ENCODE assay signal across 23 cellular contexts in the genomic region with DNA sequence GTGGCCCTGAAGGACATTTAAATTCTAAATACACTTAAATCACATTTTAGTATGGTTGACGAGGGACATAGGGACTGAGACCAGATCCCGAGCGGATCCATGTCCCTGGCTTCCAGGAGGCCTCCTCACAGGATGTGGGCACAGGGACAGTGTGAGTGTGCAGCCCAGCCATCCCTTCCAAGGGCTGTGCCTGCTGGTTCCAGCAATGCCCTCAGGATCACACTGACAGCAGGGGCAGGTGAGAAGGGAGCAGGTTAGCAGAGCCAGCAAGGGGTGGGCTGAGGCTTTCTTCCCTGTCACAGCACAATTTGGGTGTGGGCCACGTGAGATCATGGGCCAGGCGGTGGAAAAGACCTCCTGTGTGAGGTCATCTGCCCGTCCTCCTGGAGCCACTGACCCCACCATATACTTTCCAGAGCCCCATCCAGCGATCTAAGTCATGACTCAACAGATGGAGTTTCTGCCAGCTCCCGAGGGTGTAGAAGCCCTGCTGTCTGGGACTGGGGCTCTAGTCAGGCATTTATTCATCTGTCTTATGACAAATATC. TPM values are rescaled to one million over a fixed set of nuclear protein-coding genes. Genes with fewer than 3 reads are reported as not detected.
DNase-seq lines count a peak whose midpoint lies in the region; ATAC-seq and TF ChIP-seq lines count a peak whose summit lies in the region.
"Had no signal": no experiment of that assay in that cellular context is flagged by ENCODE, and none has a peak within 500 bp of the region (broad histone marks: within the 10 kb centered on the region; RNA-seq: fewer than 3 reads in every experiment).

No MANE protein-coding gene starts in this region.

- H3K4me3 ChIP-seq in fibroblast of pulmonary artery (replicated peaks; ENCODE audit: low read depth, low read length) (no peak overlapping the region), sigmoid colon (no peak overlapping the region)
- H3K4me3 ChIP-seq: A549, SJSA1, uterus had no signal

- H3K36me3 ChIP-seq in sigmoid colon = peaks cover 0 to 17% (median 5%) of the 10 kb centered on the region in 4 donors
- H3K36me3 ChIP-seq: uterus had no signal

- H3K4me1 ChIP-seq in sigmoid colon = peaks cover 0 to 42% (median 29%) of the 10 kb centered on the region in 4 donors
- H3K4me1 ChIP-seq: A549 had no signal

- H3K36me3 Mint-ChIP-seq in activated CD8-positive, alpha-beta memory T cell treated with anti-CD3 and anti-CD28 coated beads, Interleukin-2, amount 10 ng/mL, durations not matched to agents 7 days and 5 days = peaks cover 20% of the 10 kb centered on the region

- peak; percentile 34 for DNase-seq in activated CD8-positive, alpha-beta memory T cell treated with anti-CD3 and anti-CD28 coated beads, Interleukin-2, amount 50 U/mL, for 48 hours
- no peak for DNase-seq in activated CD8-positive, alpha-beta memory T cell treated with anti-CD3 and anti-CD28 coated beads, Interleukin-2, amount 10 ng/mL, durations not matched to agents 7 days and 5 days
- DNase-seq in RPMI7951 (ENCODE audit: low read depth) = peak; percentile 91
- DNase-seq in fibroblast of pulmonary artery (ENCODE audit: low read depth) = peak; percentile 35
- peak; percentile 59 for DNase-seq in sigmoid colon
- DNase-seq in activated CD4-positive, CD25-positive, alpha-beta regulatory T cell treated with anti-CD3 and anti-CD28 coated beads, Interleukin-2, amount 50 U/mL, for 72 hours = no peak
- DNase-seq in NCI-H2029 (lab: John Stamatoyannopoulos, UW) = no peak
- no peak for DNase-seq in SKM-1 treated with dmso at 0.1 percent for 144 hours (lab: John Stamatoyannopoulos, UW; ENCODE audit: unreplicated experiment)
- DNase-seq: activated CD4-positive, alpha-beta T cell treated with anti-CD3 and anti-CD28 coated beads, Interleukin-2, amount 10 ng/mL, durations not matched to agents 7 days and 5 days; activated T-cell treated with anti-CD3 and anti-CD28 coated beads, Interleukin-2, amount 50 U/mL, for 4 hours; left ventricle myocardium superior; naive B cell; NCI-H146; NCI-H510A; stimulated activated naive CD8-positive, alpha-beta T cell treated with anti-CD3 and anti-CD28 coated beads, Interleukin-15, Interleukin-2, amounts not matched to agents 100 U/mL and 50 U/mL, for 24 hours had no signal

- 93% methylated on average over 8 of the region's 8 CpGs for WGBS in sigmoid colon, 2 donors

- H3K9me3 ChIP-seq in sigmoid colon = no peaks in the 10 kb centered on the region
- H3K9me3 ChIP-seq: A549, SJSA1, uterus had no signal

- H3K27me3 ChIP-seq in sigmoid colon = no peaks in the 10 kb centered on the region
- H3K27me3 ChIP-seq: SJSA1, uterus had no signal

- H3K4me1 Mint-ChIP-seq in activated CD8-positive, alpha-beta memory T cell treated with anti-CD3 and anti-CD28 coated beads, Interleukin-2, amount 10 ng/mL, durations not matched to agents 7 days and 5 days = peaks cover 33% of the 10 kb centered on the region
- H3K4me1 Mint-ChIP-seq: naive B cell had no signal

- TF ChIP-seq POLR2A in sigmoid colon (IDR thresholded peaks at IDR 0.05) = no peak

- peak overlapping the region in 1 of 4 donors; percentile 22 for H3K27ac ChIP-seq in sigmoid colon
- H3K27ac ChIP-seq: A549, SJSA1, uterus had no signal

- no peak overlapping the region for H3K27ac Mint-ChIP-seq in activated CD8-positive, alpha-beta memory T cell treated with anti-CD3 and anti-CD28 coated beads, Interleukin-2, amount 10 ng/mL, durations not matched to agents 7 days and 5 days
- H3K27ac Mint-ChIP-seq: activated CD4-positive, alpha-beta T cell treated with anti-CD3 and anti-CD28 coated beads, Interleukin-2, amount 10 ng/mL, durations not matched to agents 7 days and 5 days; CD4-positive, alpha-beta T cell; naive B cell had no signal

- ATAC-seq in activated CD8-positive, alpha-beta memory T cell treated with anti-CD3 and anti-CD28 coated beads, Interleukin-2, amount 10 ng/mL, durations not matched to agents 7 days and 5 days = no peak
- ATAC-seq: A549; activated T-cell treated with anti-CD3 and anti-CD28 coated beads, Interleukin-2, amount 50 U/mL, for 4 hours; left ventricle myocardium superior; stimulated activated naive CD8-positive, alpha-beta T cell treated with anti-CD3 and anti-CD28 coated beads, Interleukin-15, Interleukin-2, amounts not matched to agents 100 U/mL and 50 U/mL, for 24 hours had no signal

- TF ChIP-seq EP300 in sigmoid colon (IDR thresholded peaks at IDR 0.05) = no peak

- intact Hi-C loops in sigmoid colon (cut with DNase I) = no loop called here

- TF ChIP-seq CTCF in fibroblast of pulmonary artery (IDR thresholded peaks at IDR 0.05; ENCODE audit: low read length, missing control alignments) = no peak
- no peak for TF ChIP-seq CTCF in sigmoid colon (IDR thresholded peaks at IDR 0.05)

- no peaks in the 10 kb centered on the region for H3K27me3 Mint-ChIP-seq in activated CD8-positive, alpha-beta memory T cell treated with anti-CD3 and anti-CD28 coated beads, Interleukin-2, amount 10 ng/mL, durations not matched to agents 7 days and 5 days
- H3K27me3 Mint-ChIP-seq: activated CD4-positive, alpha-beta T cell treated with anti-CD3 and anti-CD28 coated beads, Interleukin-2, amount 10 ng/mL, durations not matched to agents 7 days and 5 days; CD4-positive, alpha-beta T cell; central memory CD8-positive, alpha-beta T cell; naive B cell had no signal

- H3K4me3 Mint-ChIP-seq in activated CD8-positive, alpha-beta memory T cell treated with anti-CD3 and anti-CD28 coated beads, Interleukin-2, amount 10 ng/mL, durations not matched to agents 7 days and 5 days = no peak overlapping the region
- H3K4me3 Mint-ChIP-seq: activated CD4-positive, alpha-beta T cell treated with anti-CD3 and anti-CD28 coated beads, Interleukin-2, amount 10 ng/mL, durations not matched to agents 7 days and 5 days; activated T-cell treated with anti-CD3 and anti-CD28 coated beads, Interleukin-2, amount 50 U/mL, for 4 hours; CD4-positive, alpha-beta T cell; central memory CD8-positive, alpha-beta T cell had no signal

- CTCF ChIA-PET in activated CD8-positive, alpha-beta memory T cell treated with anti-CD3 and anti-CD28 coated beads, Interleukin-2, amount 10 ng/mL, durations not matched to agents 7 days and 5 days (lab: Charles Lee) = interaction anchor here (1.6 kb wide), 1 partner anchor 13 kb away, joined by 6 read pairs; no protein-coding TSS in a partner anchor

- H3K9me3 Mint-ChIP-seq in activated CD8-positive, alpha-beta memory T cell treated with anti-CD3 and anti-CD28 coated beads, Interleukin-2, amount 10 ng/mL, durations not matched to agents 7 days and 5 days (ENCODE audit: low read depth) = no peaks in the 10 kb centered on the region
- H3K9me3 Mint-ChIP-seq: activated CD4-positive, alpha-beta T cell treated with anti-CD3 and anti-CD28 coated beads, Interleukin-2, amount 10 ng/mL, durations not matched to agents 7 days and 5 days; activated T-cell treated with anti-CD3 and anti-CD28 coated beads, Interleukin-2, amount 50 U/mL, for 4 hours; CD4-positive, alpha-beta T cell; central memory CD8-positive, alpha-beta T cell had no signal

RNA-seq across cellular contexts. Expression of gene PRSS38, which starts 37.0 kb away (rescaled TPM):
- total RNA-seq in activated CD8-positive, alpha-beta memory T cell treated with anti-CD3 and anti-CD28 coated beads, Interleukin-2, amount 10 ng/mL, durations not matched to agents 7 days and 5 days = not detected
- total RNA-seq in RPMI7951 (2014; rRNA removed; shearing (Covaris generic)) = 0.20 TPM in 1 of 2 replicates, not detected in the other
- total RNA-seq in sigmoid colon = not detected
- polyA plus RNA-seq in sigmoid colon = not detected
- total RNA-seq: activated CD4-positive, alpha-beta T cell treated with anti-CD3 and anti-CD28 coated beads, Interleukin-2, amount 10 ng/mL, durations not matched to agents 7 days and 5 days; activated T-cell treated with anti-CD3 and anti-CD28 coated beads, Interleukin-2, amount 50 U/mL, for 4 hours; CD4-positive, alpha-beta T cell; frontal cortex; H1; left ventricle myocardium superior; pulmonary artery endothelial cell; SJSA1; uterus had no signal
- polyA plus RNA-seq: A549, H1 had no signal

RNA-seq across cellular contexts. Expression of gene SNAP47, which starts 43.2 kb away (rescaled TPM):
- total RNA-seq in activated CD8-positive, alpha-beta memory T cell treated with anti-CD3 and anti-CD28 coated beads, Interleukin-2, amount 10 ng/mL, durations not matched to agents 7 days and 5 days = 10 to 100 TPM; 33.9 to 35.3 TPM
- total RNA-seq in RPMI7951 (2014; rRNA removed; shearing (Covaris generic)) = 37.8 and 38.8 TPM in 2 replicates
- 10 to 100 TPM; 33.9 to 51.6 (median 35.8) TPM for total RNA-seq in sigmoid colon
- polyA plus RNA-seq in sigmoid colon = 10 to 100 TPM; 13.8 to 19.9 (median 17.1) TPM

RNA-seq across cellular contexts. Expression of gene JMJD4, which starts 43.4 kb away (rescaled TPM):
- total RNA-seq in activated CD8-positive, alpha-beta memory T cell treated with anti-CD3 and anti-CD28 coated beads, Interleukin-2, amount 10 ng/mL, durations not matched to agents 7 days and 5 days = 10 to 100 TPM; 17.7 to 24.1 TPM
- 10.9 and 12.1 TPM in 2 replicates for total RNA-seq in RPMI7951 (2014; rRNA removed; shearing (Covaris generic))
- total RNA-seq in sigmoid colon = 10 to 100 TPM; 13.8 to 20.5 (median 14.8) TPM
- 10 to 100 TPM in 1 of 3 donors, 1 to 10 TPM in 2; 7.8 to 13.5 (median 8.8) TPM for polyA plus RNA-seq in sigmoid colon

Comparison
In these comparisons a context has a peak if more than half of its experiments do, and no peak if none do; other contexts are left out.
1. DNase-seq: peak in activated CD8-positive, alpha-beta memory T cell treated with anti-CD3 and anti-CD28 coated beads, Interleukin-2, amount 50 U/mL, for 48 hours (single experiment), RPMI7951 (single experiment), fibroblast of pulmonary artery (single experiment) and sigmoid colon (single experiment); none in activated CD8-positive, alpha-beta memory T cell treated with anti-CD3 and anti-CD28 coated beads, Interleukin-2, amount 10 ng/mL, durations not matched to agents 7 days and 5 days (single experiment), activated CD4-positive, CD25-positive, alpha-beta regulatory T cell treated with anti-CD3 and anti-CD28 coated beads, Interleukin-2, amount 50 U/mL, for 72 hours (single experiment), NCI-H2029 (single experiment) and SKM-1 treated with dmso at 0.1 percent for 144 hours (single experiment).